ENCODE assay signal across 1 cellular context in genomic region chr17:63544467-63545301, GRCh38.
TF ChIP-seq lines count a peak whose summit lies in the region.

No MANE protein-coding gene starts in this region.

TF ChIP-seq in K562, 482 proteins besides CTCF, POLR2A, EP300 and RAD21:
- no peak for TF ChIP-seq NR1H2 (CRISPR knock-in tag; IDR thresholded peaks at IDR 0.05)
- no peak for TF ChIP-seq IFI16 (CRISPR knock-in tag; IDR thresholded peaks at IDR 0.05)
- no peak for TF ChIP-seq PTBP1 (IDR thresholded peaks at IDR 0.05; ENCODE audit: low read depth, low read length)
- no peak for TF ChIP-seq ZNF644 (tag; IDR thresholded peaks at IDR 0.05; ENCODE audit: low read depth)
- no peak for TF ChIP-seq CREB3 (tag; conservative IDR thresholded peaks at IDR 0.05; ENCODE audit: low read depth)
- no peak for TF ChIP-seq ZNF589 (CRISPR knock-in tag; IDR thresholded peaks at IDR 0.05; ENCODE audit: low read depth)
- no peak for TF ChIP-seq ZNF12 (CRISPR knock-in tag; IDR thresholded peaks at IDR 0.05)
- no peak for TF ChIP-seq PATZ1 (CRISPR knock-in tag; IDR thresholded peaks at IDR 0.05; ENCODE audit: borderline replicate concordance)
- no peak for TF ChIP-seq BRF1 (IDR thresholded peaks at IDR 0.05; ENCODE audit: borderline replicate concordance, extremely low read depth, insufficient read length)
- TF ChIP-seq GTF2B (IDR thresholded peaks at IDR 0.05; ENCODE audit: extremely low read depth, insufficient read length) = no peak
- no peak for TF ChIP-seq CBX1 (IDR thresholded peaks at IDR 0.05; ENCODE audit: low read depth)
- TF ChIP-seq ZNF282 (CRISPR knock-in tag; IDR thresholded peaks at IDR 0.05) = no peak
- TF ChIP-seq CTCFL (IDR thresholded peaks at IDR 0.05; ENCODE audit: borderline replicate concordance, insufficient read depth, low read depth, low read length, poor library complexity, severe bottlenecking) = no peak
- no peak for TF ChIP-seq SMAD4 (CRISPR knock-in tag; conservative IDR thresholded peaks at IDR 0.05)
- TF ChIP-seq GATA2 (CRISPR knock-in tag; IDR thresholded peaks at IDR 0.05) = no peak
- TF ChIP-seq ZNF695 (CRISPR knock-in tag; IDR thresholded peaks at IDR 0.05) = no peak
